ENCODE assay signal across 8 cellular contexts in the genomic region with DNA sequence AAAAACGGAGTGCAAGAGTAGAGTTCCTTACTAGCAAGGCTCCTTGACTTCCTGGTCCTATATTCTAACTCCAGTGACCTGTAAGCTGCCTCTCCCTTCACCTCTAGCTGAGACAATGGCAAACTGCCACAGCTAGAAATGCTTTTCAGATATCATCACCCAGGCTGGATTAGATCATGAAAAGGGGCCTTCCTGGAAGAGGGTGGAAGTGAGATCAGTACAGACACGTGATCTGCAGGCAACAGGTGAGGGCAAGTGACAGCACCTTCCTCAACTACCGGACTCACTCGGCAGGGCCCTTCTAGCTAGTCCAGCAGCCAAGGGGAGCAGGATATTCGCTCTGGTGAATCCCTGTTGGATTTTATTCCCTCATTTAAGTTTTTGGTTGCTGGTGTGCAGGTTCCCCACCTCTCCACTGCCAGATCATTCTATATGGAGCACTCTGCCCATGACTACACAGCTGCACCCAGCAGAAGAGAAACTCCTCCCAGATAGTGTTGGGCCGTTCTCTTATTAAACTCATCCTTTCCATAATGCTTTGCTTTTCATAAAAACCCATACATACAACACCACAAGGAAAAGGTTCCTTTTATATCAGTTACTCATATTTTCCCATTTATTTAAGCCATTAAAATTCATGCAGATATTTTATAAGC. TPM values are rescaled to one million over a fixed set of nuclear protein-coding genes. Genes with fewer than 3 reads are reported as not detected.
DNase-seq lines count a peak whose midpoint lies in the region; ATAC-seq, FAIRE-seq and TF ChIP-seq lines count a peak whose summit lies in the region.

No MANE protein-coding gene starts in this region.

- H3K36me3 ChIP-seq in Caco-2 (ENCODE audit: control insufficient read depth, insufficient read depth, low read length) (peaks cover under 1% of the 10 kb centered on the region; the same call in 1 of the 2 replicates), endothelial cell of umbilical vein (ENCODE audit: control insufficient read depth in 2 of 2, extremely low read depth in 1 of 2, insufficient read depth in 2 of 2, low read length in 2 of 2) (peaks cover 0 to 2% of the 10 kb centered on the region in 2 experiments)

- dilution Hi-C loops in endothelial cell of umbilical vein (cut with MboI; ENCODE audit: extremely low pct_ligation_motif_present, low sequenced_read_pairs), result no loop called here

- H3K27me3 ChIP-seq in Caco-2 (replicated peaks; ENCODE audit: control insufficient read depth, insufficient read depth, low read length) (no peaks in the 10 kb centered on the region), endothelial cell of umbilical vein (ENCODE audit: control insufficient read depth in 2 of 2, insufficient read depth in 2 of 2, low read length in 2 of 2) (no peaks in the 10 kb centered on the region)

- H3K27me3 Mint-ChIP-seq in Caco-2 (ENCODE audit: insufficient read depth, unreplicated experiment), result no peaks in the 10 kb centered on the region
- no peaks in the 10 kb centered on the region for H3K27me3 Mint-ChIP-seq in nephron (ENCODE audit: low read depth)
- H3K27me3 Mint-ChIP-seq in endothelial cell (ENCODE audit: unreplicated experiment), result no peaks in the 10 kb centered on the region

- H4K20me1 ChIP-seq in endothelial cell of umbilical vein (replicated peaks; ENCODE audit: control insufficient read depth, extremely low read depth, insufficient read depth, low read length), result no peaks in the 10 kb centered on the region

- peak overlapping the region; percentile 86 for H3K27ac Mint-ChIP-seq in Caco-2 (ENCODE audit: unreplicated experiment)
- peak overlapping the region; percentile 18 to 93 (median 90) for H3K27ac Mint-ChIP-seq in nephron
- H3K27ac Mint-ChIP-seq in endothelial cell (ENCODE audit: unreplicated experiment), result no peak overlapping the region

- H3K4me1 ChIP-seq in Caco-2 (peaks cover 55% of the 10 kb centered on the region), endothelial cell of umbilical vein (ENCODE audit: control insufficient read depth, extremely low read depth, insufficient read depth, low read length) (peaks cover 43% of the 10 kb centered on the region)

- no peaks in the 10 kb centered on the region for H3K9me3 ChIP-seq in Caco-2
- H3K9me3 ChIP-seq in endothelial cell of umbilical vein (replicated peaks; ENCODE audit: control insufficient read depth, insufficient read depth, low read length), result no peaks in the 10 kb centered on the region

- H3K4me3 ChIP-seq in Caco-2 (ENCODE audit: low read depth, low read length) (no peak overlapping the region), endothelial cell of umbilical vein (replicated peaks in 1 of 3; ENCODE audit: insufficient read depth in 1 of 3, low read depth in 1 of 3, low read length in 3 of 3) (no peak overlapping the region)

- no peaks in the 10 kb centered on the region for H3K79me2 ChIP-seq in endothelial cell of umbilical vein (ENCODE audit: control insufficient read depth, insufficient read depth, low read length)

- POLR2A ChIA-PET in Caco-2 (lab: Charles Lee), result interaction anchor here (0.8 kb wide), 1 partner anchor 11 kb away, joined by 3 read pairs; no protein-coding TSS in a partner anchor
- POLR2A ChIA-PET in endothelial cell of umbilical vein (lab: Charles Lee), result interaction anchor here (1.6 kb wide), 1 partner anchor 12 kb away, joined by 5 read pairs; no protein-coding TSS in a partner anchor

- FAIRE-seq in endothelial cell of umbilical vein (lab: Jason Lieb, UNC), result peak; percentile 87

- no peak for TF ChIP-seq CTCF in Caco-2 (IDR thresholded peaks at IDR 0.05; ENCODE audit: insufficient read depth in 1 of 2, low read depth in 1 of 2, low read length in 1 of 2, severe bottlenecking in 1 of 2, unreplicated experiment in 1 of 2)
- no peak for TF ChIP-seq CTCF in endothelial cell of umbilical vein (IDR thresholded peaks at IDR 0.05; ENCODE audit: extremely low read depth in 1 of 2, insufficient read depth in 1 of 2, low read depth in 1 of 2, low read length in 2 of 2)
- no peak for TF ChIP-seq CTCF in nephron (IDR thresholded peaks at IDR 0.05; ENCODE audit: unreplicated experiment in 3 of 3)
- no peak for TF ChIP-seq CTCF in endothelial cell (IDR thresholded peaks at IDR 0.05; ENCODE audit: unreplicated experiment)

- no peaks in the 10 kb centered on the region for H3K9me1 ChIP-seq in endothelial cell of umbilical vein (replicated peaks; ENCODE audit: control insufficient read depth, extremely low read depth, insufficient read depth, low read length)

- peak overlapping the region; percentile 19 for H3K4me2 ChIP-seq in endothelial cell of umbilical vein (ENCODE audit: insufficient read depth, low read length)

- TF ChIP-seq POLR2A in endothelial cell of umbilical vein (IDR thresholded peaks at IDR 0.05; ENCODE audit: low read depth, low read length), result no peak

- ATAC-seq in HG03139 (IDR thresholded peaks at IDR 0.05; ENCODE audit: unreplicated experiment), result no peak
- ATAC-seq in HG02678 (IDR thresholded peaks at IDR 0.05; ENCODE audit: unreplicated experiment), result no peak

- H3K36me3 Mint-ChIP-seq in Caco-2 (ENCODE audit: insufficient read depth, unreplicated experiment), result peaks cover 14% of the 10 kb centered on the region
- H3K36me3 Mint-ChIP-seq in nephron (ENCODE audit: low read depth), result peaks cover 17% of the 10 kb centered on the region
- H3K36me3 Mint-ChIP-seq in endothelial cell (ENCODE audit: low read depth, unreplicated experiment), result no peaks in the 10 kb centered on the region

- peak overlapping the region; percentile 74 for H3K27ac ChIP-seq in endothelial cell of umbilical vein (ENCODE audit: insufficient read depth, low read depth, low read length)

- CTCF ChIA-PET in Caco-2 (lab: Charles Lee), result interaction anchor here (1.9 to 5.1 kb wide), 3 partner anchors 8 to 12 kb away, joined by 8 to 78 read pairs (median 11); no protein-coding TSS in a partner anchor
- CTCF ChIA-PET in endothelial cell of umbilical vein (lab: Charles Lee), result interaction anchor here (1.5 to 6.7 kb wide), 3 partner anchors 8 to 13 kb away, joined by 6 to 83 read pairs (median 7); no protein-coding TSS in a partner anchor

- no peak overlapping the region for H2AFZ ChIP-seq in endothelial cell of umbilical vein (ENCODE audit: low read depth, low read length)

- H3K4me1 Mint-ChIP-seq in Caco-2 (ENCODE audit: low read depth, unreplicated experiment), result peaks cover 48% of the 10 kb centered on the region
- peaks cover 33% of the 10 kb centered on the region for H3K4me1 Mint-ChIP-seq in nephron
- H3K4me1 Mint-ChIP-seq in endothelial cell (ENCODE audit: unreplicated experiment), result peaks cover 36% of the 10 kb centered on the region

- BruUV-seq in Caco-2 (replicated peaks; lab: Mats Ljungman, UMichigan) (no TSS peak), endothelial cell of umbilical vein (replicated peaks; lab: Mats Ljungman, UMichigan) (TSS peak; percentile 66)

- intact Hi-C loops in Caco-2 (cut with micrococcal nuclease; ENCODE audit: unreplicated experiment) (loop anchor here (1.0 kb wide), 1 partner anchor 9 kb away; no protein-coding TSS in a partner anchor), endothelial cell of umbilical vein (cut with micrococcal nuclease) (no loop called here)

- peak overlapping the region; percentile 44 for H3K9ac ChIP-seq in endothelial cell of umbilical vein (replicated peaks; ENCODE audit: extremely low read depth, insufficient read depth, low read length)

- no peak overlapping the region for H3K4me3 Mint-ChIP-seq in Caco-2 (ENCODE audit: unreplicated experiment)
- no peak overlapping the region for H3K4me3 Mint-ChIP-seq in nephron
- no peak overlapping the region for H3K4me3 Mint-ChIP-seq in endothelial cell (ENCODE audit: unreplicated experiment)

- H3K9me3 Mint-ChIP-seq in Caco-2 (ENCODE audit: unreplicated experiment) (no peaks in the 10 kb centered on the region), nephron (no peaks in the 10 kb centered on the region), endothelial cell (ENCODE audit: unreplicated experiment) (no peaks in the 10 kb centered on the region)

- DNase-seq in Caco-2, result peak in 1 of 2 experiments; percentile 72
- DNase-seq in NCI-H2029 treated with DMSO at 0.1 percent for 48 hours (lab: John Stamatoyannopoulos, UW), result peak; percentile 91
- DNase-seq in endothelial cell of umbilical vein (ENCODE audit: low read depth, low spot score), result peak; percentile 74
- no peak for DNase-seq in NCI-H128 (lab: John Stamatoyannopoulos, UW; ENCODE audit: unreplicated experiment)
- DNase-seq in endothelial cell (ENCODE audit: low spot score), result no peak

RNA-seq across cellular contexts. Expression of gene FAM83C, which starts 26.4 kb away (rescaled TPM):
- total RNA-seq in Caco-2 (2022) (0.09 TPM in 1 of 2 replicates, not detected in the other), endothelial cell of umbilical vein (not detected in 2 replicates), endothelial cell (ENCODE audit: unreplicated experiment) (not detected)
- polyA plus RNA-seq in endothelial cell of umbilical vein, result not detected in 2 replicates
- not detected in 2 replicates for polyA plus RNA-seq in endothelial cell of umbilical vein (2011; cell fraction: cytosol; rRNA removed)
- not detected in 2 replicates for polyA plus RNA-seq in endothelial cell of umbilical vein (2011; cell fraction: nucleus; rRNA removed)
- not detected in 2 replicates for polyA plus RNA-seq in endothelial cell of umbilical vein (2012)
- not detected in 2 replicates for polyA minus RNA-seq in endothelial cell of umbilical vein
- polyA minus RNA-seq in endothelial cell of umbilical vein (2011; cell fraction: cytosol; rRNA and poly(A)+ RNA removed), result not detected
- polyA minus RNA-seq in endothelial cell of umbilical vein (2011; cell fraction: nucleus; rRNA and poly(A)+ RNA removed), result not detected in 2 replicates

RNA-seq across cellular contexts. Expression of gene EIF6, which starts 34.1 kb away (rescaled TPM):
- total RNA-seq in Caco-2 (2022), result 403 and 420 TPM in 2 replicates
- 124 and 153 TPM in 2 replicates for total RNA-seq in endothelial cell of umbilical vein
- polyA plus RNA-seq in endothelial cell of umbilical vein, result 286 and 383 TPM in 2 replicates
- 212 and 219 TPM in 2 replicates for polyA plus RNA-seq in endothelial cell of umbilical vein (2011; cell fraction: cytosol; rRNA removed)
- polyA plus RNA-seq in endothelial cell of umbilical vein (2011; cell fraction: nucleus; rRNA removed), result 121 and 152 TPM in 2 replicates
- polyA plus RNA-seq in endothelial cell of umbilical vein (2012), result 128 and 134 TPM in 2 replicates
- 117 and 150 TPM in 2 replicates for polyA minus RNA-seq in endothelial cell of umbilical vein
- polyA minus RNA-seq in endothelial cell of umbilical vein (2011; cell fraction: cytosol; rRNA and poly(A)+ RNA removed), result 111 TPM
- polyA minus RNA-seq in endothelial cell of umbilical vein (2011; cell fraction: nucleus; rRNA and poly(A)+ RNA removed), result 22.6 and 26.3 TPM in 2 replicates
- 120 TPM for total RNA-seq in endothelial cell (ENCODE audit: unreplicated experiment)

RNA-seq across cellular contexts. Expression of gene MMP24OS, which starts 40.7 kb away (rescaled TPM):
- total RNA-seq in Caco-2 (2022), result 38.8 and 42.3 TPM in 2 replicates
- total RNA-seq in endothelial cell of umbilical vein, result 52.8 and 55.6 TPM in 2 replicates
- polyA plus RNA-seq in endothelial cell of umbilical vein, result 35.1 and 43.2 TPM in 2 replicates
- 25.2 and 33.9 TPM in 2 replicates for polyA plus RNA-seq in endothelial cell of umbilical vein (2011; cell fraction: cytosol; rRNA removed)
- 18.0 and 21.5 TPM in 2 replicates for polyA plus RNA-seq in endothelial cell of umbilical vein (2011; cell fraction: nucleus; rRNA removed)
- 31.8 and 52.0 TPM in 2 replicates for polyA plus RNA-seq in endothelial cell of umbilical vein (2012)
- polyA minus RNA-seq in endothelial cell of umbilical vein, result 15.2 and 20.2 TPM in 2 replicates
- 19.6 TPM for polyA minus RNA-seq in endothelial cell of umbilical vein (2011; cell fraction: cytosol; rRNA and poly(A)+ RNA removed)
- polyA minus RNA-seq in endothelial cell of umbilical vein (2011; cell fraction: nucleus; rRNA and poly(A)+ RNA removed), result 15.6 and 16.3 TPM in 2 replicates
- 80.7 TPM for total RNA-seq in endothelial cell (ENCODE audit: unreplicated experiment)

Comparison
In these comparisons a context has a peak if more than half of its experiments do, and no peak if none do; other contexts are left out.
1. DNase-seq: peak in NCI-H2029 treated with DMSO at 0.1 percent for 48 hours (single experiment) and endothelial cell of umbilical vein (single experiment); none in NCI-H128 (single experiment) and endothelial cell (single experiment).